Comparison of ENCODE assay signal across 20 cellular contexts in genomic region chr5:12335938-12336337, GRCh38.
"Had no signal": no experiment of that assay in that cellular context is flagged by ENCODE, and none has a peak within 500 bp of the region (broad histone marks: within the 10 kb centered on the region; RNA-seq: fewer than 3 reads in every experiment).

No MANE protein-coding gene starts in this region.

- H3K9me3 ChIP-seq: esophagus squamous epithelium, gastroesophageal sphincter, prostate gland, tibial artery, uterus had no signal

- H3K4me3 ChIP-seq: esophagus squamous epithelium, gastroesophageal sphincter, lung, prostate gland, right lobe of liver, tibial artery, upper lobe of left lung, uterus had no signal

- H3K36me3 Mint-ChIP-seq: naive B cell; stimulated activated memory B cell treated with anti-CD40 and anti-IgM and Interleukin-4, amounts not matched to agents 10 μg/mL and 1 μg/mL and 100 μg/mL, for 72 hours had no signal

- H3K4me3 Mint-ChIP-seq: effector memory CD8-positive, alpha-beta T cell; naive B cell; nephron progenitor cell; stimulated activated memory B cell treated with anti-CD40 and anti-IgM and Interleukin-4, amounts not matched to agents 10 μg/mL and 1 μg/mL and 100 μg/mL, for 72 hours; stimulated activated naive CD8-positive, alpha-beta T cell treated with anti-CD3 and anti-CD28 coated beads, Interleukin-15, Interleukin-2, amounts not matched to agents 100 ng/mL and 50 ng/mL, for 24 hours had no signal

- H3K27ac ChIP-seq: esophagus squamous epithelium, gastroesophageal sphincter, parathyroid adenoma, prostate gland, right lobe of liver, tibial artery, upper lobe of left lung, uterus had no signal

- H3K27me3 ChIP-seq: esophagus squamous epithelium, gastroesophageal sphincter, right lobe of liver, tibial artery, upper lobe of left lung, uterus had no signal

- DNase-seq: effector memory CD8-positive, alpha-beta T cell; esophagus squamous epithelium; foreskin fibroblast; glutamatergic neuron; left colon; left ventricle myocardium superior; mesenchymal stem cell; naive B cell; nephron progenitor cell; right lobe of liver; stimulated activated CD4-positive, alpha-beta T cell treated with anti-CD3 and anti-CD28 coated beads, Interleukin-4, amount 100 ng/mL, for 24 hours; tibial artery; upper lobe of left lung; uterus had no signal

- H3K27me3 Mint-ChIP-seq: effector memory CD8-positive, alpha-beta T cell; naive B cell; stimulated activated memory B cell treated with anti-CD40 and anti-IgM and Interleukin-4, amounts not matched to agents 10 μg/mL and 1 μg/mL and 100 μg/mL, for 72 hours; stimulated activated naive CD8-positive, alpha-beta T cell treated with anti-CD3 and anti-CD28 coated beads, Interleukin-15, Interleukin-2, amounts not matched to agents 100 ng/mL and 50 ng/mL, for 24 hours had no signal

- ATAC-seq: effector memory CD8-positive, alpha-beta T cell; gastroesophageal sphincter; left colon; left ventricle myocardium superior; right lobe of liver; stimulated activated memory B cell treated with anti-CD40 and anti-IgM and Interleukin-4, amounts not matched to agents 10 μg/mL and 1 μg/mL and 100 μg/mL, for 72 hours had no signal

- H3K27ac Mint-ChIP-seq: effector memory CD8-positive, alpha-beta T cell; naive B cell; nephron progenitor cell; stimulated activated memory B cell treated with anti-CD40 and anti-IgM and Interleukin-4, amounts not matched to agents 10 μg/mL and 1 μg/mL and 100 μg/mL, for 72 hours; stimulated activated naive CD8-positive, alpha-beta T cell treated with anti-CD3 and anti-CD28 coated beads, Interleukin-15, Interleukin-2, amounts not matched to agents 100 ng/mL and 50 ng/mL, for 24 hours had no signal

- H3K36me3 ChIP-seq: esophagus squamous epithelium, gastroesophageal sphincter, prostate gland, right lobe of liver, tibial artery, upper lobe of left lung, uterus had no signal

- H3K4me1 ChIP-seq: esophagus squamous epithelium, gastroesophageal sphincter, parathyroid adenoma, prostate gland, right lobe of liver, tibial artery, upper lobe of left lung, uterus had no signal

- H3K9me3 Mint-ChIP-seq: nephron progenitor cell had no signal

- H3K9ac ChIP-seq: parathyroid adenoma had no signal

- H3K4me1 Mint-ChIP-seq: naive B cell; nephron progenitor cell; stimulated activated memory B cell treated with anti-CD40 and anti-IgM and Interleukin-4, amounts not matched to agents 10 μg/mL and 1 μg/mL and 100 μg/mL, for 72 hours had no signal
